31 cellular contexts compared by ENCODE assay signal in genomic region chr5:160789219-160789820, GRCh38.
"Had no signal": no experiment of that assay in that cellular context is flagged by ENCODE, and none has a peak within 500 bp of the region (broad histone marks: within the 10 kb centered on the region; RNA-seq: fewer than 3 reads in every experiment).

No MANE protein-coding gene starts in this region.

- H3K79me2 ChIP-seq: parathyroid adenoma had no signal

- H3K36me3 Mint-ChIP-seq: naive thymus-derived CD8-positive, alpha-beta T cell; natural killer cell treated with Interleukin-12 subunit alpha and Interleukin-12 subunit beta and Interleukin-15 and Interleukin-18, amount 100 ng/mL, for 72 hours; stimulated activated memory B cell treated with anti-CD40 and anti-IgM and Interleukin-4, amounts not matched to agents 10 μg/mL and 1 μg/mL and 100 μg/mL, for 72 hours had no signal

- H3K27ac Mint-ChIP-seq: naive thymus-derived CD8-positive, alpha-beta T cell; natural killer cell treated with Interleukin-12 subunit alpha and Interleukin-12 subunit beta and Interleukin-15 and Interleukin-18, amount 100 ng/mL, for 72 hours; nephron progenitor cell; progenitor cell of endocrine pancreas; stimulated activated memory B cell treated with anti-CD40 and anti-IgM and Interleukin-4, amounts not matched to agents 10 μg/mL and 1 μg/mL and 100 μg/mL, for 72 hours; stimulated activated naive CD8-positive, alpha-beta T cell treated with anti-CD3 and anti-CD28 coated beads, Interleukin-15, amount 100 ng/mL, for 72 hours had no signal

- H3K4me1 ChIP-seq: parathyroid adenoma, psoas muscle, right lobe of liver, sigmoid colon, spleen, suprapubic skin, testis, tibial artery, upper lobe of left lung, vagina had no signal

- H3K9me3 Mint-ChIP-seq: naive thymus-derived CD8-positive, alpha-beta T cell; natural killer cell treated with Interleukin-12 subunit alpha and Interleukin-12 subunit beta and Interleukin-15 and Interleukin-18, amount 100 ng/mL, for 72 hours; nephron progenitor cell; stimulated activated memory B cell treated with anti-CD40 and anti-IgM and Interleukin-4, amounts not matched to agents 10 μg/mL and 1 μg/mL and 100 μg/mL, for 72 hours; stimulated activated naive CD8-positive, alpha-beta T cell treated with anti-CD3 and anti-CD28 coated beads, Interleukin-15, amount 100 ng/mL, for 72 hours had no signal

- H2AFZ ChIP-seq: parathyroid adenoma had no signal

- H3K4me3 Mint-ChIP-seq: naive thymus-derived CD8-positive, alpha-beta T cell; natural killer cell treated with Interleukin-12 subunit alpha and Interleukin-12 subunit beta and Interleukin-15 and Interleukin-18, amount 100 ng/mL, for 72 hours; nephron progenitor cell; neural crest cell; stimulated activated memory B cell treated with anti-CD40 and anti-IgM and Interleukin-4, amounts not matched to agents 10 μg/mL and 1 μg/mL and 100 μg/mL, for 72 hours; stimulated activated naive CD8-positive, alpha-beta T cell treated with anti-CD3 and anti-CD28 coated beads, Interleukin-15, amount 100 ng/mL, for 72 hours had no signal

- H3K4me3 ChIP-seq: ovary, psoas muscle, right lobe of liver, sigmoid colon, smooth muscle cell, spleen, suprapubic skin, testis, tibial artery, upper lobe of left lung, vagina had no signal

- H3K27me3 ChIP-seq: ovary, right lobe of liver, sigmoid colon, spleen, suprapubic skin, testis, tibial artery, upper lobe of left lung, vagina had no signal

- H3K27me3 Mint-ChIP-seq: progenitor cell of endocrine pancreas; stimulated activated memory B cell treated with anti-CD40 and anti-IgM and Interleukin-4, amounts not matched to agents 10 μg/mL and 1 μg/mL and 100 μg/mL, for 72 hours had no signal

- H3K36me3 ChIP-seq: ovary, right lobe of liver, sigmoid colon, spleen, suprapubic skin, tibial artery, upper lobe of left lung, vagina had no signal

- ATAC-seq: naive thymus-derived CD8-positive, alpha-beta T cell; natural killer cell treated with Interleukin-12 subunit alpha and Interleukin-12 subunit beta and Interleukin-15 and Interleukin-18, amount 100 ng/mL, for 72 hours; psoas muscle; right cardiac atrium; right lobe of liver; stimulated activated memory B cell treated with anti-CD40 and anti-IgM and Interleukin-4, amounts not matched to agents 10 μg/mL and 1 μg/mL and 100 μg/mL, for 72 hours; stimulated activated naive CD8-positive, alpha-beta T cell treated with anti-CD3 and anti-CD28 coated beads, Interleukin-15, amount 100 ng/mL, for 72 hours; stimulated activated naive CD8-positive, alpha-beta T cell treated with anti-CD3 and anti-CD28 coated beads, Interleukin-15, Interleukin-2, amounts not matched to agents 100 U/mL and 50 U/mL, for 24 hours had no signal

- DNase-seq: naive thymus-derived CD8-positive, alpha-beta T cell; nephron progenitor cell; occipital lobe; ovary; posterior cingulate gyrus; psoas muscle; right cardiac atrium; right lobe of liver; sigmoid colon; spleen; stimulated activated CD4-positive, alpha-beta T cell treated with anti-CD3 and anti-CD28 coated beads, Interleukin-12 subunit alpha, Interleukin-12 subunit beta, amount 100 ng/mL, for 4 hours; stimulated activated CD4-positive, alpha-beta T cell treated with anti-CD3 and anti-CD28 coated beads, Interleukin-1b, Interleukin-23, amount 100 ng/mL, for 48 hours; stimulated activated CD4-positive, alpha-beta T cell treated with anti-CD3 and anti-CD28 coated beads, Interleukin-4, amount 100 ng/mL, for 1 hour; stimulated activated CD4-positive, alpha-beta T cell treated with anti-CD3 and anti-CD28 coated beads, Interleukin-4, amount 100 ng/mL, for 4 hours; stimulated activated CD8-positive, alpha-beta memory T cell treated with anti-CD3 and anti-CD28 coated beads, Interleukin-4, amount 100 ng/mL, for 48 hours; stimulated activated naive CD4-positive, alpha-beta T cell; stimulated activated naive CD8-positive, alpha-beta T cell treated with anti-CD3 and anti-CD28 coated beads, Interleukin-15, amount 100 ng/mL, for 72 hours; stimulated activated naive CD8-positive, alpha-beta T cell treated with anti-CD3 and anti-CD28 coated beads, Interleukin-15, Interleukin-2, amounts not matched to agents 100 U/mL and 50 U/mL, for 24 hours; substantia nigra; testis; tibial artery; trophoblast cell; upper lobe of left lung had no signal

- H3K27ac ChIP-seq: ovary, parathyroid adenoma, psoas muscle, right lobe of liver, sigmoid colon, spleen, suprapubic skin, testis, tibial artery, upper lobe of left lung, vagina had no signal

- H3K4me1 Mint-ChIP-seq: naive thymus-derived CD8-positive, alpha-beta T cell; stimulated activated memory B cell treated with anti-CD40 and anti-IgM and Interleukin-4, amounts not matched to agents 10 μg/mL and 1 μg/mL and 100 μg/mL, for 72 hours; stimulated activated naive CD8-positive, alpha-beta T cell treated with anti-CD3 and anti-CD28 coated beads, Interleukin-15, amount 100 ng/mL, for 72 hours had no signal

- H3K4me2 ChIP-seq: smooth muscle cell had no signal

- H3K9me3 ChIP-seq: ovary, psoas muscle, right lobe of liver, sigmoid colon, spleen, suprapubic skin, testis, tibial artery, upper lobe of left lung, vagina had no signal

- H3K9ac ChIP-seq: parathyroid adenoma had no signal
